ENCODE assay signal across 8 cellular contexts in genomic region chr4:139084425-139085093, GRCh38.
DNase-seq lines count a peak whose midpoint lies in the region; ATAC-seq and TF ChIP-seq lines count a peak whose summit lies in the region.

No MANE protein-coding gene starts in this region.

- H4K5ac ChIP-seq in mesendoderm (ENCODE audit: low read length) = no peak overlapping the region

- H3K79me1 ChIP-seq in mesendoderm (ENCODE audit: low read length) = peaks cover 3% of the 10 kb centered on the region

- H3K18ac ChIP-seq in mesendoderm (ENCODE audit: low read length) = peak overlapping the region; percentile 68

- intact Hi-C loops in mammary epithelial cell (cut with micrococcal nuclease) (loop anchor here (1.0 to 10.0 kb wide), 6 partner anchors 54 to 368 kb away; partner anchors contain the start of genes ELF2, NAA15, NOCT and RAB33B), aorta (cut with DNase I) (loop anchor here (5.0 kb wide), 2 partner anchors 52 to 93 kb away; partner anchors contain the start of gene ELF2 (in 2 of the 2))

- peak; percentile 1 for TF ChIP-seq CTCF in GM12873 (IDR thresholded peaks at IDR 0.05; ENCODE audit: insufficient read depth, low read depth, low read length, missing control alignments)
- TF ChIP-seq CTCF in LNCaP clone FGC (IDR thresholded peaks at IDR 0.05; ENCODE audit: control insufficient read depth, extremely low read depth, insufficient read depth) = no peak
- no peak for TF ChIP-seq CTCF in mammary epithelial cell (conservative IDR thresholded peaks at IDR 0.05 in 1 of 2, IDR thresholded peaks at IDR 0.05 in 1 of 2; ENCODE audit: extremely low read depth in 1 of 2, insufficient read depth in 1 of 2, low read depth in 1 of 2, low read length in 2 of 2)

- CTCF ChIA-PET in mammary epithelial cell (lab: Charles Lee; ENCODE audit: low non-redundant PET) = interaction anchor here (0.6 kb wide), 1 partner anchor 54 kb away, joined by 4 read pairs; no protein-coding TSS in a partner anchor

- no peak overlapping the region for H2BK5ac ChIP-seq in mesendoderm (ENCODE audit: low read length)

- peak overlapping the region; percentile 59 for H3K56ac ChIP-seq in mesendoderm (ENCODE audit: low read length)

- no peak overlapping the region for H3K4ac ChIP-seq in mesendoderm (ENCODE audit: low read depth, low read length)

- in situ Hi-C loops in mammary epithelial cell (cut with MboI; ENCODE audit: low sequenced_read_pairs in 2 of 2) = loop anchor here in 1 of 2 donors (10.0 kb wide), 1 partner anchor 210 kb away; no protein-coding TSS in a partner anchor

- H3K4me2 ChIP-seq in mammary epithelial cell (ENCODE audit: insufficient read depth, low read depth, low read length) (peak overlapping the region; percentile 99), mesendoderm (ENCODE audit: low read length) (peak overlapping the region; percentile 34)

- no peak overlapping the region for H2BK15ac ChIP-seq in mesendoderm (replicated peaks; ENCODE audit: low read depth)

- H4K20me1 ChIP-seq in mammary epithelial cell (ENCODE audit: insufficient read depth, low read length) = no peaks in the 10 kb centered on the region

- H3K23ac ChIP-seq in mesendoderm (ENCODE audit: low read length) = no peak overlapping the region

- peak overlapping the region; percentile 93 for H2AFZ ChIP-seq in mammary epithelial cell (ENCODE audit: low read depth, low read length)

- H3K4me3 ChIP-seq in LNCaP clone FGC (ENCODE audit: low read depth, low read length) = peak overlapping the region; percentile 96
- H3K4me3 ChIP-seq in mammary epithelial cell (replicated peaks in 1 of 3; ENCODE audit: insufficient read depth in 1 of 3, low read depth in 2 of 3, low read length in 3 of 3) = peak overlapping the region; percentile 74 to 80 (median 79)
- peak overlapping the region; percentile 34 for H3K4me3 ChIP-seq in mesendoderm (ENCODE audit: low read length)
- peak overlapping the region; percentile 74 to 95 for H3K4me3 ChIP-seq in aorta (ENCODE audit: low read length in 2 of 2)

- ATAC-seq in aorta (ENCODE audit: low FRiP score) = no peak

- H3K9me3 ChIP-seq in mammary epithelial cell (replicated peaks; ENCODE audit: insufficient read depth, low read length) (no peaks in the 10 kb centered on the region), aorta (ENCODE audit: control insufficient read depth, low read length) (no peaks in the 10 kb centered on the region)

- BruUV-seq in mammary epithelial cell (replicated peaks; lab: Mats Ljungman, UMichigan) = no TSS peak

- WGBS in mammary epithelial cell (ENCODE audit: low coverage, missing lambda C conversion rate) = 0% methylated on average over 14 of the region's 32 CpGs
- no CpG with 5 or more reads among the region's 32 CpGs for WGBS in mesendoderm (ENCODE audit: extremely low coverage, insufficient coverage, low lambda C conversion rate)
- 1% methylated on average over 25 to 32 of the region's 32 CpGs for WGBS in aorta, 2 donors

- H3K9ac ChIP-seq in mammary epithelial cell (ENCODE audit: insufficient read depth, low read length) = peak overlapping the region; percentile 73
- H3K9ac ChIP-seq in mesendoderm (ENCODE audit: low read length) = peak overlapping the region; percentile 96

- peak overlapping the region; percentile 56 for H4K8ac ChIP-seq in mesendoderm (ENCODE audit: low read depth, low read length)

- no peak for DNase-seq in LNCaP clone FGC (ENCODE audit: low read depth)
- no peak for DNase-seq in mammary epithelial cell
- DNase-seq in mesendoderm = no peak
- DNase-seq in aorta = no peak
- DNase-seq in NCI-H1105 treated with DMSO at 0.1 percent for 48 hours (lab: John Stamatoyannopoulos, UW) = no peak
- DNase-seq in DMS114 treated with DMSO at 0.1 percent for 48 hours (lab: John Stamatoyannopoulos, UW; ENCODE audit: unreplicated experiment) = no peak
- no peak for DNase-seq in NCI-H1417 treated with DMSO at 0.1 percent for 48 hours (lab: John Stamatoyannopoulos, UW)

- dilution Hi-C loops in mammary epithelial cell (cut with HindIII; ENCODE audit: low sequenced_read_pairs) = no loop called here

- H3K79me2 ChIP-seq in mammary epithelial cell (ENCODE audit: insufficient read depth, low read length) (peaks cover 42% of the 10 kb centered on the region), mesendoderm (ENCODE audit: control insufficient read depth, insufficient read depth, low read length) (peaks cover 19% of the 10 kb centered on the region)

- H2AK5ac ChIP-seq in mesendoderm (ENCODE audit: low read length) = no peak overlapping the region

- H3K27ac ChIP-seq in mammary epithelial cell (ENCODE audit: insufficient read depth, low read depth, low read length) = peak overlapping the region; percentile 65
- H3K27ac ChIP-seq in mesendoderm (ENCODE audit: low read depth, low read length) = peak overlapping the region; percentile 99
- H3K27ac ChIP-seq in aorta (ENCODE audit: low read depth in 1 of 2, low read length in 2 of 2) = peak overlapping the region; percentile 20 to 88

- no peaks in the 10 kb centered on the region for H3K36me3 ChIP-seq in mammary epithelial cell (ENCODE audit: insufficient read depth, low read length)
- H3K36me3 ChIP-seq in mesendoderm (ENCODE audit: control insufficient read depth, insufficient read depth, low read length) = no peaks in the 10 kb centered on the region
- no peaks in the 10 kb centered on the region for H3K36me3 ChIP-seq in aorta (ENCODE audit: control insufficient read depth in 1 of 2, insufficient read depth in 2 of 2, low read length in 1 of 2)

- H3K27me3 ChIP-seq in mammary epithelial cell (ENCODE audit: insufficient read depth, low read length) (no peaks in the 10 kb centered on the region), mesendoderm (ENCODE audit: insufficient read depth, low read length, poor library complexity) (no peaks in the 10 kb centered on the region), aorta (ENCODE audit: control insufficient read depth in 1 of 2, insufficient read depth in 2 of 2, low read length in 1 of 2) (no peaks in the 10 kb centered on the region)

- no peak overlapping the region for H2BK120ac ChIP-seq in mesendoderm (ENCODE audit: low read depth, low read length)

- H3K4me1 ChIP-seq in mammary epithelial cell (ENCODE audit: insufficient read depth, low read length) = no peaks in the 10 kb centered on the region
- no peaks in the 10 kb centered on the region for H3K4me1 ChIP-seq in mesendoderm (ENCODE audit: control insufficient read depth, low read depth, low read length)
- H3K4me1 ChIP-seq in aorta (ENCODE audit: control insufficient read depth in 1 of 2, insufficient read depth in 2 of 2, low read length in 2 of 2) = no peaks in the 10 kb centered on the region

Comparison
In these comparisons a context has a peak if more than half of its experiments do, and no peak if none do; other contexts are left out.
1. H3K4me3 ChIP-seq: peak in every context shown above with its lines; median percentile 96 in LNCaP clone FGC; 84 in aorta; 79 in mammary epithelial cell; 34 in mesendoderm.